ENCODE assay signal across 1 cellular context in genomic region chr7:81152925-81153324, GRCh38.
TF ChIP-seq lines count a peak whose summit lies in the region.

No MANE protein-coding gene starts in this region.

TF ChIP-seq in HEK293, 187 proteins besides CTCF, POLR2A, EP300 and RAD21 (continued from another document):
- TF ChIP-seq REST (tag by site-specific recombination; IDR thresholded peaks at IDR 0.05) (peak; percentile 80), ZNF510 (tag by site-specific recombination; IDR thresholded peaks at IDR 0.05; ENCODE audit: insufficient replicate concordance) (peak; percentile 88), AEBP2 (tag by site-specific recombination; IDR thresholded peaks at IDR 0.05; ENCODE audit: borderline replicate concordance) (0 out of 2 replicates have a peak, but pooled peaks have one; percentile 65), ZBTB8A (tag by site-specific recombination; IDR thresholded peaks at IDR 0.05) (peak; percentile 88), ZNF623 (tag by site-specific recombination; IDR thresholded peaks at IDR 0.05) (peak; percentile 82), ZFP3 (tag by site-specific recombination; IDR thresholded peaks at IDR 0.05; ENCODE audit: low read depth) (peak; percentile 51; the same call in 1 of the 2 replicates), ZNF404 (tag by site-specific recombination; IDR thresholded peaks at IDR 0.05) (0 out of 2 replicates have a peak, but pooled peaks have one; percentile 51), ZNF558 (tag by site-specific recombination; IDR thresholded peaks at IDR 0.05) (peak; percentile 53; the same call in 1 of the 2 replicates), ZNF140 (tag by site-specific recombination; IDR thresholded peaks at IDR 0.05) (peak; percentile 79), ZNF121 (tag by site-specific recombination; IDR thresholded peaks at IDR 0.05) (peak; percentile 43; the same call in 1 of the 2 replicates), ZBTB1 (tag by site-specific recombination; IDR thresholded peaks at IDR 0.05) (0 out of 2 replicates have a peak, but pooled peaks have one; percentile 30), ZNF426 (tag by site-specific recombination; IDR thresholded peaks at IDR 0.05) (peak; percentile 98), ZNF19 (tag by site-specific recombination; IDR thresholded peaks at IDR 0.05; ENCODE audit: low read depth) (0 out of 2 replicates have a peak, but pooled peaks have one; percentile 53), ZNF664 (tag by site-specific recombination; IDR thresholded peaks at IDR 0.05) (peak; percentile 82; the same call in 1 of the 2 replicates), ZNF292 (tag by site-specific recombination; IDR thresholded peaks at IDR 0.05; ENCODE audit: borderline replicate concordance, low read depth) (0 out of 2 replicates have a peak, but pooled peaks have one; percentile 50), ZNF266 (tag by site-specific recombination; IDR thresholded peaks at IDR 0.05; ENCODE audit: low read depth) (0 out of 2 replicates have a peak, but pooled peaks have one; percentile 31), ZBTB21 (tag by site-specific recombination; IDR thresholded peaks at IDR 0.05) (peak; percentile 39; the same call in 1 of the 2 replicates), ZNF654 (tag by site-specific recombination; IDR thresholded peaks at IDR 0.05; ENCODE audit: low read depth) (peak; percentile 41), ZNF394 (tag by site-specific recombination; IDR thresholded peaks at IDR 0.05; ENCODE audit: borderline replicate concordance) (peak; percentile 98), ZXDB (tag by site-specific recombination; IDR thresholded peaks at IDR 0.05) (peak; percentile 77; the same call in 1 of the 2 replicates), ZBTB11 (tag by site-specific recombination; conservative IDR thresholded peaks at IDR 0.05; ENCODE audit: low read depth) (peak; percentile 85), ZNF629 (tag by site-specific recombination; IDR thresholded peaks at IDR 0.05) (peak; percentile 59)
